In genomic region chr20:4795394-4795793, GRCh38 we compare ENCODE assay signal across 8 cellular contexts. TPM values are rescaled to one million over a fixed set of nuclear protein-coding genes. Genes with fewer than 3 reads are reported as not detected.
A peak's percentile ranks its signal among the peaks of the same experiment; 100 is the strongest.
DNase-seq lines count a peak whose midpoint lies in the region; ATAC-seq lines count a peak whose summit lies in the region.

No MANE protein-coding gene starts in this region.

- H3K4me3 Mint-ChIP-seq in activated naive CD8-positive, alpha-beta T cell, result no peak overlapping the region
- no peak overlapping the region for H3K4me3 Mint-ChIP-seq in naive thymus-derived CD4-positive, alpha-beta T cell

- CTCF ChIA-PET in naive thymus-derived CD4-positive, alpha-beta T cell (lab: Charles Lee), result interaction anchor here (0.5 kb wide), 1 partner anchor 33 kb away, joined by 3 read pairs; no protein-coding TSS in a partner anchor

- no peaks in the 10 kb centered on the region for H3K27me3 ChIP-seq in BLaER1 treated with 17β-estradiol and CSF1 and Interleukin-3, amounts not matched to agents 10 nM and 100 nM
- H3K27me3 ChIP-seq in naive thymus-derived CD4-positive, alpha-beta T cell (ENCODE audit: control insufficient read depth in 2 of 2, insufficient read depth in 2 of 2, low read length in 2 of 2), result no peaks in the 10 kb centered on the region

- peaks cover 93 to 100% (median 98%) of the 10 kb centered on the region in 11 experiments for H3K36me3 ChIP-seq in BLaER1 treated with 17β-estradiol and CSF1 and Interleukin-3, amounts not matched to agents 10 nM and 100 nM
- H3K36me3 ChIP-seq in naive thymus-derived CD4-positive, alpha-beta T cell (ENCODE audit: control insufficient read depth in 2 of 3, insufficient read depth in 3 of 3, low read length in 3 of 3), result peaks cover 17 to 95% (median 18%) of the 10 kb centered on the region in 3 experiments

- H3K9ac ChIP-seq in BLaER1 treated with 17β-estradiol and CSF1 and Interleukin-3, amounts not matched to agents 10 nM and 100 nM, result peak overlapping the region in 10 of 11 experiments; percentile 27 to 68 (median 50); a peak in 15 of 22 replicates

- ATAC-seq in GM21619 (IDR thresholded peaks at IDR 0.05; ENCODE audit: unreplicated experiment) (peak; percentile 70), GM21367 (IDR thresholded peaks at IDR 0.05; ENCODE audit: unreplicated experiment) (no peak), HG03469 (IDR thresholded peaks at IDR 0.05; ENCODE audit: unreplicated experiment) (no peak)
- peak; percentile 80 for ATAC-seq in naive thymus-derived CD4-positive, alpha-beta T cell

- intact Hi-C loops in naive thymus-derived CD4-positive, alpha-beta T cell (cut with micrococcal nuclease), result no loop called here

- peaks cover 14% of the 10 kb centered on the region for H3K4me1 Mint-ChIP-seq in activated naive CD8-positive, alpha-beta T cell (ENCODE audit: low read depth)
- H3K4me1 Mint-ChIP-seq in naive thymus-derived CD4-positive, alpha-beta T cell, result peaks cover 4 to 31% (median 8%) of the 10 kb centered on the region in 7 donors

- H3K9me3 ChIP-seq in BLaER1 treated with 17β-estradiol and CSF1 and Interleukin-3, amounts not matched to agents 10 nM and 100 nM (replicated peaks in 1 of 11), result peaks cover 0 to 23% (median 7%) of the 10 kb centered on the region in 11 experiments; a peak in 11 of 22 replicates
- no peaks in the 10 kb centered on the region for H3K9me3 ChIP-seq in naive thymus-derived CD4-positive, alpha-beta T cell (ENCODE audit: control insufficient read depth in 2 of 3, low read length in 3 of 3)

- peak overlapping the region in 1 of 10 experiments; percentile 44; a peak in 1 of 20 replicates for H3K4me3 ChIP-seq in BLaER1 treated with 17β-estradiol and CSF1 and Interleukin-3, amounts not matched to agents 10 nM and 100 nM
- H3K4me3 ChIP-seq in naive thymus-derived CD4-positive, alpha-beta T cell (ENCODE audit: low read length), result no peak overlapping the region

- H3K27ac ChIP-seq in BLaER1 treated with 17β-estradiol and CSF1 and Interleukin-3, amounts not matched to agents 10 nM and 100 nM, result peak overlapping the region; percentile 35 to 86 (median 73); a peak in 21 of 22 replicates
- no peak overlapping the region for H3K27ac ChIP-seq in naive thymus-derived CD4-positive, alpha-beta T cell (ENCODE audit: low read depth, low read length)

- H4K20me1 ChIP-seq in BLaER1 treated with 17β-estradiol and CSF1 and Interleukin-3, amounts not matched to agents 10 nM and 100 nM, result peaks cover 0 to 78% (median 0%) of the 10 kb centered on the region in 11 experiments; a peak in 4 of 22 replicates

- H3K9me3 Mint-ChIP-seq in activated naive CD8-positive, alpha-beta T cell (ENCODE audit: low read depth), result no peaks in the 10 kb centered on the region
- peaks cover 0 to 4% (median 0%) of the 10 kb centered on the region in 11 donors for H3K9me3 Mint-ChIP-seq in naive thymus-derived CD4-positive, alpha-beta T cell

- POLR2A ChIA-PET in naive thymus-derived CD4-positive, alpha-beta T cell (lab: Charles Lee), result interaction anchor here (1.1 to 2.8 kb wide), 2 partner anchors 15 to 18 kb away, joined by 4 to 10 read pairs; no protein-coding TSS in a partner anchor

- DNase-seq in NCI-H2171 (lab: John Stamatoyannopoulos, UW) (peak; percentile 8), NCI-H345 (lab: John Stamatoyannopoulos, UW) (no peak)
- no peak for DNase-seq in naive thymus-derived CD4-positive, alpha-beta T cell

- peaks cover 17% of the 10 kb centered on the region for H3K36me3 Mint-ChIP-seq in activated naive CD8-positive, alpha-beta T cell
- H3K36me3 Mint-ChIP-seq in naive thymus-derived CD4-positive, alpha-beta T cell, result peaks cover 16 to 72% (median 48%) of the 10 kb centered on the region in 5 donors

- peaks cover 0 to 67% (median 33%) of the 10 kb centered on the region in 10 experiments; a peak in 18 of 20 replicates for H3K4me1 ChIP-seq in BLaER1 treated with 17β-estradiol and CSF1 and Interleukin-3, amounts not matched to agents 10 nM and 100 nM
- H3K4me1 ChIP-seq in naive thymus-derived CD4-positive, alpha-beta T cell (ENCODE audit: control insufficient read depth in 2 of 2, insufficient read depth in 2 of 2, low read length in 2 of 2), result no peaks in the 10 kb centered on the region

- peak overlapping the region in 9 of 11 experiments; percentile 41 to 78 (median 75); a peak in 18 of 22 replicates for H3K4me2 ChIP-seq in BLaER1 treated with 17β-estradiol and CSF1 and Interleukin-3, amounts not matched to agents 10 nM and 100 nM

- H3K27ac Mint-ChIP-seq in activated naive CD8-positive, alpha-beta T cell, result peak overlapping the region; percentile 43
- H3K27ac Mint-ChIP-seq in naive thymus-derived CD4-positive, alpha-beta T cell, result peak overlapping the region in 4 of 9 donors; percentile 17 to 70 (median 66)

- H3K27me3 Mint-ChIP-seq in activated naive CD8-positive, alpha-beta T cell, result no peaks in the 10 kb centered on the region
- H3K27me3 Mint-ChIP-seq in naive thymus-derived CD4-positive, alpha-beta T cell, result no peaks in the 10 kb centered on the region

RNA-seq across cellular contexts. Expression of gene RASSF2, which starts 28.0 kb away (rescaled TPM):
- total RNA-seq in naive thymus-derived CD4-positive, alpha-beta T cell, result 10 to 100 TPM; 24.7 to 67.4 (median 27.0) TPM
- polyA plus RNA-seq in naive thymus-derived CD4-positive, alpha-beta T cell, result 10 to 100 TPM; 23.0 to 44.6 TPM

Comparison
In these comparisons a context has a peak if more than half of its experiments do, and no peak if none do; other contexts are left out.
1. ATAC-seq: peak in GM21619 (single experiment) and naive thymus-derived CD4-positive, alpha-beta T cell (single experiment); none in GM21367 (single experiment) and HG03469 (single experiment).